Comparison of ENCODE assay signal across 12 cellular contexts in the genomic region with DNA sequence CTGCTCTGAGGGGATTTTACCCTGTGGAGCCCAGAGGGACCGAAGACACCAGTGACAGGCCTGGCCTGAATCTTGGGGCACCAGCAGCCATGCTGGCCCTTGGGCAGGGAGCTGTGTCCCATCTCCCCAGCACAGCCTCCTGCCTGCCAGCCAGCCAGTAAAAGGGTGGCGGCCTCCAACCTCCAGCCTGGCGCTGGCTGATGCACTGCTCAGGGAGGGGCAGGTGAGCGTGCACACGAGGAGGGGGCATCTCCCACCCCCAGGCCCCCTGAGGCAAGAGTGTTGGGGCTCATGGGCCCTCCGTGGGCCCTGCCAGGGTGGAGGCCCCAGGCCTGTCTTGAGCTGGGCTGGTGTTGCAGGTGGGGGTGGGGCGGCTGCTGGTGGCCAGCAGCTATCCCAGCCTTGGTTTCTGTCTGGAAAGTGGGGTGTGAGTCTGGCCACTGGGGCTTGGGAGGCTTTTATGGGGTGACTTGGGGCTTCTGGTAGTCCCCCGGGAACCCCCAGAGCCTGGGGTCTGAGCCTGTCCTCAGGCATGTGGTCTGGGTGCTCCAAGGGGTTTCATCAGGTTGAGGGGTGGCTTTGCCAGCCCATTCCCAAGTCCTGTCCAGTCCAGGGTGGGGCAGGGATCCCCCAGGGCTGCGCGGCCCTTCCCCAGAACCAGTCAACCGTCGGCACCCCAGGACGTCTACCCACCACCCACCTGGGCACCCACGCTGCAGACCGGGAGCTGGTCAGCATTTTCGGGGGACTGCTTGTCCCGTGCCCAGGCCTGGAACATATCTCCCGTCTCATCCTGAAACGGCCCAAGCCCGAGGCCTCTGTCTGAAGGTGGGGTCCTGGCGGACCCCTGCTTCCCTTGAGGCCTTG. TPM values are rescaled to one million over a fixed set of nuclear protein-coding genes. Genes with fewer than 3 reads are reported as not detected.
DNase-seq lines count a peak whose midpoint lies in the region; ATAC-seq and TF ChIP-seq lines count a peak whose summit lies in the region.
"Had no signal": no experiment of that assay in that cellular context is flagged by ENCODE, and none has a peak within 500 bp of the region (broad histone marks: within the 10 kb centered on the region; RNA-seq: fewer than 3 reads in every experiment).

No MANE protein-coding gene starts in this region.

- H3K9ac ChIP-seq in BLaER1 treated with 17β-estradiol and CSF1 and Interleukin-3, amounts not matched to agents 10 nM and 100 nM: peak overlapping the region in 4 of 11 experiments; percentile 7 to 44 (median 16); a peak in 4 of 22 replicates
- H3K9ac ChIP-seq in KMS-11: no peak overlapping the region
- H3K9ac ChIP-seq: parathyroid adenoma had no signal

- intact Hi-C loops in esophagus muscularis mucosa (cut with DNase I): no loop called here

- no peak overlapping the region for H3K4me3 ChIP-seq in BLaER1 treated with 17β-estradiol and CSF1 and Interleukin-3, amounts not matched to agents 10 nM and 100 nM
- H3K4me3 ChIP-seq in KMS-11 (IDR thresholded peaks at IDR 0.05; ENCODE audit: insufficient read depth, low read depth, low read length) (no peak overlapping the region), esophagus muscularis mucosa (peak overlapping the region in 3 of 4 donors; percentile 17 to 31 (median 27))
- H3K4me3 ChIP-seq: body of pancreas had no signal

- H2AFZ ChIP-seq in KMS-11 (ENCODE audit: low read depth): no peak overlapping the region
- H2AFZ ChIP-seq: parathyroid adenoma had no signal

- TF ChIP-seq CTCF in KMS-11 (conservative IDR thresholded peaks at IDR 0.05; ENCODE audit: low read depth, low read length) (no peak), esophagus muscularis mucosa (IDR thresholded peaks at IDR 0.05) (no peak), progenitor cell of endocrine pancreas (IDR thresholded peaks at IDR 0.05; ENCODE audit: unreplicated experiment) (no peak), omental fat pad (IDR thresholded peaks at IDR 0.05) (no peak)

- WGBS in esophagus muscularis mucosa: 73% methylated on average over 12 of the region's 21 CpGs

- peak overlapping the region in 9 of 11 experiments; percentile 3 to 50 (median 39); a peak in 9 of 22 replicates for H3K4me2 ChIP-seq in BLaER1 treated with 17β-estradiol and CSF1 and Interleukin-3, amounts not matched to agents 10 nM and 100 nM
- peak overlapping the region; percentile 33; the same call in 1 of the 2 replicates for H3K4me2 ChIP-seq in KMS-11

- peaks cover 13 to 65% (median 42%) of the 10 kb centered on the region in 10 experiments; a peak in 19 of 20 replicates for H3K4me1 ChIP-seq in BLaER1 treated with 17β-estradiol and CSF1 and Interleukin-3, amounts not matched to agents 10 nM and 100 nM
- H3K4me1 ChIP-seq in KMS-11 (ENCODE audit: low read depth, poor library complexity, severe bottlenecking): peaks cover 20% of the 10 kb centered on the region
- peaks cover 28 to 63% (median 49%) of the 10 kb centered on the region in 4 donors for H3K4me1 ChIP-seq in esophagus muscularis mucosa
- H3K4me1 ChIP-seq: parathyroid adenoma had no signal

- no peak overlapping the region for H3K27ac ChIP-seq in BLaER1 treated with 17β-estradiol and CSF1 and Interleukin-3, amounts not matched to agents 10 nM and 100 nM
- no peak overlapping the region for H3K27ac ChIP-seq in KMS-11
- peak overlapping the region; percentile 37 to 82 (median 51) for H3K27ac ChIP-seq in esophagus muscularis mucosa (replicated peaks in 1 of 4)
- H3K27ac ChIP-seq: body of pancreas, parathyroid adenoma had no signal

- H3K4me3 Mint-ChIP-seq in progenitor cell of endocrine pancreas (ENCODE audit: low read depth): no peak overlapping the region
- H3K4me3 Mint-ChIP-seq: CD14-positive monocyte had no signal

- peaks cover 0 to 70% (median 0%) of the 10 kb centered on the region in 11 experiments; a peak in 9 of 22 replicates for H3K36me3 ChIP-seq in BLaER1 treated with 17β-estradiol and CSF1 and Interleukin-3, amounts not matched to agents 10 nM and 100 nM
- H3K36me3 ChIP-seq in KMS-11 (ENCODE audit: insufficient read depth) (no peaks in the 10 kb centered on the region), esophagus muscularis mucosa (peaks cover 27 to 48% (median 36%) of the 10 kb centered on the region in 4 donors)

- DNase-seq in esophagus muscularis mucosa (ENCODE audit: extremely low spot score): no peak
- DNase-seq in progenitor cell of endocrine pancreas (ENCODE audit: low spot score, unreplicated experiment): no peak
- no peak for DNase-seq in SHP77 (lab: John Stamatoyannopoulos, UW)
- DNase-seq in omental fat pad (ENCODE audit: low spot score): no peak
- no peak for DNase-seq in UCSD-AML1 (lab: John Stamatoyannopoulos, UW; ENCODE audit: unreplicated experiment)
- DNase-seq: activated CD4-positive, alpha-beta T cell treated with anti-CD3 and anti-CD28 coated beads, Interleukin-2, amount 50 U/mL, for 4 hours; activated naive CD4-positive, alpha-beta T cell treated with anti-CD3 and anti-CD28 coated beads, Interleukin-2, amount 50 U/mL, for 16 hours had no signal

- no peak for TF ChIP-seq EP300 in esophagus muscularis mucosa (IDR thresholded peaks at IDR 0.05)

- no peak for TF ChIP-seq POLR2A in esophagus muscularis mucosa (IDR thresholded peaks at IDR 0.05; ENCODE audit: low read depth)

- no peaks in the 10 kb centered on the region for H3K9me3 ChIP-seq in BLaER1 treated with 17β-estradiol and CSF1 and Interleukin-3, amounts not matched to agents 10 nM and 100 nM (replicated peaks in 1 of 11)
- no peaks in the 10 kb centered on the region for H3K9me3 ChIP-seq in esophagus muscularis mucosa
- H3K9me3 ChIP-seq: body of pancreas had no signal

- peaks cover 30 to 100% (median 87%) of the 10 kb centered on the region in 11 experiments; a peak in 21 of 22 replicates for H4K20me1 ChIP-seq in BLaER1 treated with 17β-estradiol and CSF1 and Interleukin-3, amounts not matched to agents 10 nM and 100 nM
- H4K20me1 ChIP-seq in KMS-11 (ENCODE audit: insufficient read depth): no peaks in the 10 kb centered on the region

- H3K27ac Mint-ChIP-seq in progenitor cell of endocrine pancreas: peak overlapping the region; percentile 84

- no peaks in the 10 kb centered on the region for H3K79me2 ChIP-seq in KMS-11 (ENCODE audit: insufficient read depth, low read depth)
- H3K79me2 ChIP-seq: parathyroid adenoma had no signal

- H3K27me3 Mint-ChIP-seq in progenitor cell of endocrine pancreas: no peaks in the 10 kb centered on the region

- H3K27me3 ChIP-seq in BLaER1 treated with 17β-estradiol and CSF1 and Interleukin-3, amounts not matched to agents 10 nM and 100 nM: no peaks in the 10 kb centered on the region
- H3K27me3 ChIP-seq in KMS-11 (ENCODE audit: insufficient read depth, low read depth): peaks cover 7% of the 10 kb centered on the region; the same call in 1 of the 2 replicates
- H3K27me3 ChIP-seq in esophagus muscularis mucosa: no peaks in the 10 kb centered on the region
- H3K27me3 ChIP-seq: body of pancreas had no signal

- peaks cover 2% of the 10 kb centered on the region for H3K4me1 Mint-ChIP-seq in progenitor cell of endocrine pancreas (ENCODE audit: low read depth)

- no peaks in the 10 kb centered on the region for H3K9me3 Mint-ChIP-seq in progenitor cell of endocrine pancreas (ENCODE audit: low read depth)

- H3K36me3 Mint-ChIP-seq in progenitor cell of endocrine pancreas (ENCODE audit: insufficient read depth): no peaks in the 10 kb centered on the region

- no peak for ATAC-seq in omental fat pad (ENCODE audit: low FRiP score)

RNA-seq across cellular contexts. Expression of gene TSPAN4, which starts 17.8 kb away (rescaled TPM):
- 100 to 1,000 TPM in 3 of 4 donors, 10 to 100 TPM in 1; 81.4 to 156 (median 129) TPM for total RNA-seq in esophagus muscularis mucosa
- total RNA-seq in progenitor cell of endocrine pancreas: 24.9 and 27.7 TPM in 2 replicates
- 100 to 1,000 TPM; 145 to 234 (median 175) TPM for total RNA-seq in omental fat pad

RNA-seq across cellular contexts. Expression of gene POLR2L, which starts 18.1 kb away (rescaled TPM):
- total RNA-seq in esophagus muscularis mucosa: 100 to 1,000 TPM in 2 of 4 donors, 10 to 100 TPM in 2; 71.4 to 189 (median 92.3) TPM
- total RNA-seq in progenitor cell of endocrine pancreas: 89.6 and 97.9 TPM in 2 replicates
- 100 to 1,000 TPM in 3 of 4 donors, 10 to 100 TPM in 1; 95.5 to 165 (median 110) TPM for total RNA-seq in omental fat pad

RNA-seq across cellular contexts. Expression of gene CD151, which starts 27.7 kb away (rescaled TPM):
- 100 to 1,000 TPM; 219 to 730 (median 352) TPM for total RNA-seq in esophagus muscularis mucosa
- 154 and 160 TPM in 2 replicates for total RNA-seq in progenitor cell of endocrine pancreas
- total RNA-seq in omental fat pad: 100 to 1,000 TPM; 328 to 675 (median 614) TPM

RNA-seq across cellular contexts. Expression of gene CRACR2B, which starts 32.8 kb away (rescaled TPM):
- total RNA-seq in esophagus muscularis mucosa: 1 to 10 TPM; 5.3 to 8.4 (median 7.0) TPM
- total RNA-seq in progenitor cell of endocrine pancreas: 50.9 and 52.9 TPM in 2 replicates
- 10 to 100 TPM in 1 of 4 donors, 1 to 10 TPM in 3; 6.3 to 39.7 (median 6.9) TPM for total RNA-seq in omental fat pad

RNA-seq across cellular contexts. Expression of gene PNPLA2, which starts 41.8 kb away (rescaled TPM):
- total RNA-seq in esophagus muscularis mucosa: 100 to 1,000 TPM in 1 of 4 donors, 10 to 100 TPM in 3; 62.8 to 107 (median 77.6) TPM
- total RNA-seq in progenitor cell of endocrine pancreas: 47.3 and 51.1 TPM in 2 replicates
- 100 to 1,000 TPM; 256 to 543 (median 355) TPM for total RNA-seq in omental fat pad

Comparison
In these comparisons a context has a peak if more than half of its experiments do, and no peak if none do; other contexts are left out.
1. H3K27ac ChIP-seq: peak in esophagus muscularis mucosa (4 of 4); none in BLaER1 treated with 17β-estradiol and CSF1 and Interleukin-3, amounts not matched to agents 10 nM and 100 nM (0 of 11) and KMS-11 (single experiment).
2. H3K4me3 ChIP-seq: peak in esophagus muscularis mucosa (3 of 4); none in BLaER1 treated with 17β-estradiol and CSF1 and Interleukin-3, amounts not matched to agents 10 nM and 100 nM (0 of 10) and KMS-11 (single experiment).